1 cellular context compared by ENCODE assay signal in the genomic region with DNA sequence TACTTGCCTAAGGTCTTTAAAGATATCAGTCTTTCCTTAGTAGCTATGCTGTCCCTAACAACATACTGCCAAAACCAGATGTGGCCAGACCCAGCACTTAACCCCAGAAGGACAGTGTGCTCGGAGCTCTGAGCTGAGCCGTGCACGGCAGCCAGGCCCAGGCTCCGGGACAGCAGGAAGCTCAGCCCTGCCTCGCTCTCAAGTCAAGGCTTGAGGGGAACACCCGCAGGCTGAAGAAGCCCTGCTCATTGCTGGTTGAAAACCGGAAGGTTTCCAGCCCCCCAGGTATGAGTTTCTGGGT.
TF ChIP-seq lines count a peak whose summit lies in the region.

No MANE protein-coding gene starts in this region.

TF ChIP-seq in HepG2, 621 proteins besides CTCF, POLR2A, EP300 and RAD21 (continued from another document):
- TF ChIP-seq, protein P1, sequence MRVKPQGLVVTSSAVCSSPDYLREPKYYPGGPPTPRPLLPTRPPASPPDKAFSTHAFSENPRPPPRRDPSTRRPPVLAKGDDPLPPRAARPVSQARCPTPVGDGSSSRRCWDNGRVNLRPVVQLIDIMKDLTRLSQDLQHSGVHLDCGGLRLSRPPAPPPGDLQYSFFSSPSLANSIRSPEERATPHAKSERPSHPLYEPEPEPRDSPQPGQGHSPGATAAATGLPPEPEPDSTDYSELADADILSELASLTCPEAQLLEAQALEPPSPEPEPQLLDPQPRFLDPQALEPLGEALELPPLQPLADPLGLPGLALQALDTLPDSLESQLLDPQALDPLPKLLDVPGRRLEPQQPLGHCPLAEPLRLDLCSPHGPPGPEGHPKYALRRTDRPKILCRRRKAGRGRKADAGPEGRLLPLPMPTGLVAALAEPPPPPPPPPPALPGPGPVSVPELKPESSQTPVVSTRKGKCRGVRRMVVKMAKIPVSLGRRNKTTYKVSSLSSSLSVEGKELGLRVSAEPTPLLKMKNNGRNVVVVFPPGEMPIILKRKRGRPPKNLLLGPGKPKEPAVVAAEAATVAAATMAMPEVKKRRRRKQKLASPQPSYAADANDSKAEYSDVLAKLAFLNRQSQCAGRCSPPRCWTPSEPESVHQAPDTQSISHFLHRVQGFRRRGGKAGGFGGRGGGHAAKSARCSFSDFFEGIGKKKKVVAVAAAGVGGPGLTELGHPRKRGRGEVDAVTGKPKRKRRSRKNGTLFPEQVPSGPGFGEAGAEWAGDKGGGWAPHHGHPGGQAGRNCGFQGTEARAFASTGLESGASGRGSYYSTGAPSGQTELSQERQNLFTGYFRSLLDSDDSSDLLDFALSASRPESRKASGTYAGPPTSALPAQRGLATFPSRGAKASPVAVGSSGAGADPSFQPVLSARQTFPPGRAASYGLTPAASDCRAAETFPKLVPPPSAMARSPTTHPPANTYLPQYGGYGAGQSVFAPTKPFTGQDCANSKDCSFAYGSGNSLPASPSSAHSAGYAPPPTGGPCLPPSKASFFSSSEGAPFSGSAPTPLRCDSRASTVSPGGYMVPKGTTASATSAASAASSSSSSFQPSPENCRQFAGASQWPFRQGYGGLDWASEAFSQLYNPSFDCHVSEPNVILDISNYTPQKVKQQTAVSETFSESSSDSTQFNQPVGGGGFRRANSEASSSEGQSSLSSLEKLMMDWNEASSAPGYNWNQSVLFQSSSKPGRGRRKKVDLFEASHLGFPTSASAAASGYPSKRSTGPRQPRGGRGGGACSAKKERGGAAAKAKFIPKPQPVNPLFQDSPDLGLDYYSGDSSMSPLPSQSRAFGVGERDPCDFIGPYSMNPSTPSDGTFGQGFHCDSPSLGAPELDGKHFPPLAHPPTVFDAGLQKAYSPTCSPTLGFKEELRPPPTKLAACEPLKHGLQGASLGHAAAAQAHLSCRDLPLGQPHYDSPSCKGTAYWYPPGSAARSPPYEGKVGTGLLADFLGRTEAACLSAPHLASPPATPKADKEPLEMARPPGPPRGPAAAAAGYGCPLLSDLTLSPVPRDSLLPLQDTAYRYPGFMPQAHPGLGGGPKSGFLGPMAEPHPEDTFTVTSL (CRISPR knock-in tag; IDR thresholded peaks at IDR 0.05; ENCODE audit: borderline replicate concordance), result no peak
- TF ChIP-seq ZNF720 (CRISPR knock-in tag; IDR thresholded peaks at IDR 0.05), result no peak
- TF ChIP-seq, protein P2, sequence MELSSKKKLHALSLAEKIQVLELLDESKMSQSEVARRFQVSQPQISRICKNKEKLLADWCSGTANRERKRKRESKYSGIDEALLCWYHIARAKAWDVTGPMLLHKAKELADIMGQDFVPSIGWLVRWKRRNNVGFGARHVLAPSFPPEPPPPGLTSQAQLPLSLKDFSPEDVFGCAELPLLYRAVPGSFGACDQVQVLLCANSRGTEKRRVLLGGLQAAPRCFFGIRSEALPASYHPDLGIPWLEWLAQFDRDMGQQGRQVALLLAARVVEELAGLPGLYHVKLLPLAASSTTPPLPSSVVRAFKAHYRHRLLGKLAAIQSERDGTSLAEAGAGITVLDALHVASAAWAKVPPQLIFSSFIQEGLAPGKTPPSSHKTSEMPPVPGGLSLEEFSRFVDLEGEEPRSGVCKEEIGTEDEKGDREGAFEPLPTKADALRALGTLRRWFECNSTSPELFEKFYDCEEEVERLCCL (CRISPR knock-in tag; IDR thresholded peaks at IDR 0.05; ENCODE audit: borderline replicate concordance), result no peak
- no peak for TF ChIP-seq TMF1 (CRISPR knock-in tag; IDR thresholded peaks at IDR 0.05; ENCODE audit: low read depth)
- no peak for TF ChIP-seq SMAD3 (CRISPR knock-in tag; IDR thresholded peaks at IDR 0.05)
- TF ChIP-seq SIN3A (IDR thresholded peaks at IDR 0.05; ENCODE audit: borderline replicate concordance, low read depth, low read length), result no peak
TF ChIP-seq in HepG2: peak in this region for 0.
